Comparison of ENCODE assay signal across 1 cellular context in the genomic region with DNA sequence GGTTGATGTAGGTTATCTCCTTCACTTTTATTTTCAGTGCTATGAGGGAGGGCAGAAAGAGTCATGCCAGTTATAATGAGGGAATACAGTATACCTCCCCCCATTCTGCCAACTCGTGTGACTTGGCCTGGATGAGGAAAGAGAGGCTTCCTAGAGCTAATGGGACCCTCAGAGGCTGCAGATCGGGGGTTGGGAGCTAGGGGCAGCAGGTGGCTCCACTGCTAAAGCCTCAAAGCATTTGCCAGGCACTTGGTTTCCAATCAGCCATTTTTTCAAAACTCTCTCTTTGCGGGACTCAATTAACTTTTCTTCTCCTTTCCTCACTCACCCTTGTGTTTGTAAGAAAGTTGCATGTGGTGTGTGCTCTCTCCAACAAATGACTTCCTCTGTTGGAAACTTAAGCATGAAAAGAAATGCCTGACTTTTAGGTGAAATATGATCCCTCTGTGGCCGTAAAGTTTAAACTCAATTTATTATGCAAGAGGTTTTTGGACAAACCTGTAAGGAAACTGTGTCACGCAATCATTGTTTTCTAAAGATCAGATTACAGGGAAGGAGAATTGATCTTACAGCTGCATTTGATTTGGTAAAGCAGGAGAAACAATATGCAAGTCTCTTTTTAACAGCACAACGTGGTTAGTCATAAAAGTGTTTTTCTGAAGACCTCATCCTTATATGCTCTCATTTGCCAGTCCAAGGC.
TF ChIP-seq lines count a peak whose summit lies in the region.

No MANE protein-coding gene starts in this region.

TF ChIP-seq in HepG2, 621 proteins besides CTCF, POLR2A, EP300 and RAD21:
- TF ChIP-seq RFXANK (CRISPR knock-in tag; IDR thresholded peaks at IDR 0.05) = no peak
- no peak for TF ChIP-seq NR2F1 (CRISPR knock-in tag; IDR thresholded peaks at IDR 0.05)
- no peak for TF ChIP-seq PRPF4 (IDR thresholded peaks at IDR 0.05; ENCODE audit: low read depth, low read length, poor library complexity, severe bottlenecking)
- TF ChIP-seq AHR (CRISPR knock-in tag; IDR thresholded peaks at IDR 0.05) = no peak
- TF ChIP-seq RBAK (CRISPR knock-in tag; IDR thresholded peaks at IDR 0.05) = no peak
- no peak for TF ChIP-seq ZNF720 (CRISPR knock-in tag; IDR thresholded peaks at IDR 0.05)
- no peak for TF ChIP-seq ZBTB40 (IDR thresholded peaks at IDR 0.05)
- no peak for TF ChIP-seq ZBTB40 (CRISPR knock-in tag; IDR thresholded peaks at IDR 0.05)
- TF ChIP-seq HNRNPLL (IDR thresholded peaks at IDR 0.05; ENCODE audit: low read depth, low read length, poor library complexity, severe bottlenecking) = no peak
- no peak for TF ChIP-seq STAT5B (CRISPR knock-in tag; IDR thresholded peaks at IDR 0.05)
- TF ChIP-seq ZNF20 (CRISPR knock-in tag; IDR thresholded peaks at IDR 0.05) = no peak
- TF ChIP-seq ARID4A (CRISPR knock-in tag; IDR thresholded peaks at IDR 0.05; ENCODE audit: borderline replicate concordance) = no peak
- TF ChIP-seq ZNF644 (CRISPR knock-in tag; IDR thresholded peaks at IDR 0.05; ENCODE audit: low read depth) = no peak
